ENCODE assay signal across 18 cellular contexts in the genomic region with DNA sequence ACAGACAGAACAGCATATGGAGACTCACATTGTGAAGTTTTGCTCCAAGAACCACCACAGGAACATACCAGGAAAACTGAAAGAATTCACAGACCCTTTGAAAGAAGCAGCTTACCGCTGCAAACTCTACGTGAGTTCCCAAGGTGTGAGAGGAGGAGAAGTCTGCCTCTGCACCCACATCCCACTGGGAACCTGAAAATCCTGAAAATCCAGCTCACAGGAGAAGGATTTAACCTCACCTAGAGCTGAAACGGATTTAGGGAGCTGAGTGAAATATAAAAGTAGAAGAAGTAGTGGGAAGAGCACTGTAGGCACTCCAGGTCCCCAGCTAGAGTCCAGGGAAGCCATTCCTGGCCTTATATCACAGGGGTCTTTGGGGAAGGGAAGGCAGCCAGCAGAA.
DNase-seq lines count a peak whose midpoint lies in the region; ATAC-seq and TF ChIP-seq lines count a peak whose summit lies in the region.
"Had no signal": no experiment of that assay in that cellular context is flagged by ENCODE, and none has a peak within 500 bp of the region (broad histone marks: within the 10 kb centered on the region; RNA-seq: fewer than 3 reads in every experiment).

No MANE protein-coding gene starts in this region.

- TF ChIP-seq POLR2A in gastrocnemius medialis (IDR thresholded peaks at IDR 0.05) (no peak), ovary (IDR thresholded peaks at IDR 0.05) (no peak)

- peaks cover 49% of the 10 kb centered on the region for H3K4me1 Mint-ChIP-seq in GM23338
- H3K4me1 Mint-ChIP-seq in WTC11, result peaks cover 62% of the 10 kb centered on the region
- H3K4me1 Mint-ChIP-seq: CD14-positive monocyte had no signal

- no peaks in the 10 kb centered on the region for H4K20me1 ChIP-seq in GM23338 (replicated peaks; ENCODE audit: insufficient read depth)

- intact Hi-C loops in gastrocnemius medialis (cut with DNase I; ENCODE audit: low total_unique reads) (no loop called here), ovary (cut with DNase I) (no loop called here), psoas muscle (cut with DNase I) (loop anchor here in 1 of 2 donors (1.0 kb wide), 1 partner anchor 43 kb away; no protein-coding TSS in a partner anchor)

- ATAC-seq in GM23338, result no peak
- ATAC-seq in WTC11, result no peak
- no peak for ATAC-seq in gastrocnemius medialis
- ATAC-seq in psoas muscle, result no peak

- peaks cover 44% of the 10 kb centered on the region for H3K36me3 Mint-ChIP-seq in GM23338 (ENCODE audit: low read depth)
- peaks cover 36% of the 10 kb centered on the region for H3K36me3 Mint-ChIP-seq in WTC11
- H3K36me3 Mint-ChIP-seq: CD14-positive monocyte had no signal

- DNase-seq in GM23338 (ENCODE audit: low spot score), result no peak
- DNase-seq in WTC11 (ENCODE audit: low spot score), result no peak
- no peak for DNase-seq in gastrocnemius medialis
- DNase-seq in cortex of kidney (lab: John Stamatoyannopoulos, UW), result no peak
- no peak for DNase-seq in amygdala (lab: John Stamatoyannopoulos, UW)
- DNase-seq in ovary, result no peak
- DNase-seq in psoas muscle, result no peak
- DNase-seq: DMS 273 treated with DMSO at 0.1 percent for 48 hours, DND-41, HCEC 1CT, IMR-90, NCI-H2029 treated with DMSO at 0.1 percent for 48 hours, NCI-H82 had no signal

- H3K79me2 ChIP-seq in GM23338 (replicated peaks; ENCODE audit: insufficient read depth), result peaks cover 38% of the 10 kb centered on the region

- 0 out of 2 replicates have a peak overlapping the region, but pooled peaks have one; percentile 30 for H3K4me2 ChIP-seq in GM23338
- H3K4me2 ChIP-seq: KMS-11 had no signal

- H3F3A ChIP-seq in GM23338 (replicated peaks; ENCODE audit: low read depth), result no peaks in the 10 kb centered on the region

- H3K4me3 ChIP-seq in GM23338 (no peak overlapping the region), iPS-15b (ENCODE audit: low read depth, low read length) (no peak overlapping the region), gastrocnemius medialis (no peak overlapping the region), ovary (no peak overlapping the region), psoas muscle (no peak overlapping the region)
- H3K4me3 ChIP-seq: SJCRH30 had no signal

- POLR2A ChIA-PET in WTC11 (lab: Charles Lee), result interaction anchor here (0.5 to 1.5 kb wide), 4 partner anchors 61 to 381 kb away, joined by 3 to 6 read pairs (median 4); a partner anchor contains a TSS

- H3K27me3 ChIP-seq in GM23338 (ENCODE audit: insufficient read depth) (no peaks in the 10 kb centered on the region), iPS-15b (ENCODE audit: control insufficient read depth, insufficient read depth, low read length) (no peaks in the 10 kb centered on the region), gastrocnemius medialis (no peaks in the 10 kb centered on the region), ovary (no peaks in the 10 kb centered on the region), psoas muscle (ENCODE audit: insufficient read depth in 3 of 3, low read length in 2 of 3) (no peaks in the 10 kb centered on the region)
- H3K27me3 ChIP-seq: SJCRH30 had no signal

- peaks cover 30% of the 10 kb centered on the region for H3K4me1 ChIP-seq in GM23338 (ENCODE audit: insufficient read depth)
- peaks cover 33% of the 10 kb centered on the region for H3K4me1 ChIP-seq in iPS-15b (ENCODE audit: control insufficient read depth, insufficient read depth, low read length)
- H3K4me1 ChIP-seq in gastrocnemius medialis, result peaks cover 18 to 26% of the 10 kb centered on the region in 2 donors
- H3K4me1 ChIP-seq in ovary (ENCODE audit: insufficient read depth), result no peaks in the 10 kb centered on the region
- H3K4me1 ChIP-seq in psoas muscle, result peaks cover 8% of the 10 kb centered on the region

- H3K27me3 Mint-ChIP-seq in GM23338 (ENCODE audit: insufficient read depth, low read depth, poor library complexity) (peaks cover 4% of the 10 kb centered on the region), WTC11 (ENCODE audit: low read depth) (no peaks in the 10 kb centered on the region)

- H3K9me3 ChIP-seq in iPS-15b (ENCODE audit: control insufficient read depth, insufficient read depth, low read length) (no peaks in the 10 kb centered on the region), gastrocnemius medialis (no peaks in the 10 kb centered on the region), ovary (no peaks in the 10 kb centered on the region), psoas muscle (peaks cover 12% of the 10 kb centered on the region)

- WGBS in ovary, 3 donors, result 83 to 92% (median 88%) methylated on average over 3 of the region's 3 CpGs
- WGBS in psoas muscle, 3 donors, result 83 to 87% (median 86%) methylated on average over 3 of the region's 3 CpGs

- H3K27ac ChIP-seq in GM23338 (ENCODE audit: low read depth), result peak overlapping the region; percentile 85
- H3K27ac ChIP-seq in gastrocnemius medialis, result peak overlapping the region in 3 of 4 donors; percentile 4 to 38 (median 11)
- no peak overlapping the region for H3K27ac ChIP-seq in ovary
- no peak overlapping the region for H3K27ac ChIP-seq in psoas muscle
- H3K27ac ChIP-seq: HL-60, KMS-11, SJCRH30 had no signal

- in situ Hi-C loops in gastrocnemius medialis (cut with MboI; ENCODE audit: low sequenced_read_pairs in 4 of 4), result no loop called here

- CTCF ChIA-PET in WTC11 (lab: Charles Lee), result interaction anchor here (0.7 to 2.1 kb wide), 46 partner anchors 9 to 372 kb away, joined by 3 to 37 read pairs (median 5); a partner anchor contains a TSS

- H3K9me2 ChIP-seq in GM23338 (ENCODE audit: insufficient read depth), result no peaks in the 10 kb centered on the region

- no peak for TF ChIP-seq CTCF in GM23338 (conservative IDR thresholded peaks at IDR 0.05; ENCODE audit: low read depth in 2 of 2)
- TF ChIP-seq CTCF in WTC11 (IDR thresholded peaks at IDR 0.05), result no peak
- no peak for TF ChIP-seq CTCF in gastrocnemius medialis (IDR thresholded peaks at IDR 0.05 in 4 of 5, conservative IDR thresholded peaks at IDR 0.05 in 1 of 5)
- TF ChIP-seq CTCF in ovary (IDR thresholded peaks at IDR 0.05), result no peak
- no peak for TF ChIP-seq CTCF in psoas muscle (IDR thresholded peaks at IDR 0.05)

- TF ChIP-seq EP300 in ovary (IDR thresholded peaks at IDR 0.05), result no peak

- no peak overlapping the region for H2AFZ ChIP-seq in GM23338

- no peak overlapping the region for H3K4me3 Mint-ChIP-seq in GM23338
- H3K4me3 Mint-ChIP-seq in WTC11, result no peak overlapping the region
- H3K4me3 Mint-ChIP-seq: CD14-positive monocyte had no signal

- H3K9ac ChIP-seq in iPS-15b (ENCODE audit: low read depth, low read length), result peak overlapping the region; percentile 13
- H3K9ac ChIP-seq: KMS-11 had no signal

- peaks cover 9% of the 10 kb centered on the region; the same call in 1 of the 3 replicates for H3K9me3 Mint-ChIP-seq in GM23338
- peaks cover 36% of the 10 kb centered on the region for H3K9me3 Mint-ChIP-seq in WTC11

- no peaks in the 10 kb centered on the region for H3K36me3 ChIP-seq in GM23338 (ENCODE audit: insufficient read depth)
- no peaks in the 10 kb centered on the region for H3K36me3 ChIP-seq in iPS-15b (ENCODE audit: control insufficient read depth, insufficient read depth, low read length)
- no peaks in the 10 kb centered on the region for H3K36me3 ChIP-seq in gastrocnemius medialis
- H3K36me3 ChIP-seq in ovary, result no peaks in the 10 kb centered on the region
- H3K36me3 ChIP-seq in psoas muscle (ENCODE audit: insufficient read depth in 1 of 2, low read depth in 1 of 2), result no peaks in the 10 kb centered on the region
- H3K36me3 ChIP-seq: SJCRH30 had no signal

- H3K27ac Mint-ChIP-seq in GM23338 (peak overlapping the region; percentile 13; the same call in 1 of the 2 replicates), WTC11 (peak overlapping the region; percentile 35)

TF ChIP-seq in WTC11, 78 proteins besides CTCF, POLR2A, EP300 and RAD21 (continues in another document):
- TF ChIP-seq MXD4 (CRISPR knock-in tag; IDR thresholded peaks at IDR 0.05; ENCODE audit: borderline replicate concordance) (no peak), SMAD4 (CRISPR knock-in tag; IDR thresholded peaks at IDR 0.05) (no peak), FOXP1 (CRISPR knock-in tag; IDR thresholded peaks at IDR 0.05; ENCODE audit: borderline replicate concordance) (no peak), NFATC4 (CRISPR knock-in tag; IDR thresholded peaks at IDR 0.05) (no peak), ZNF232 (CRISPR knock-in tag; IDR thresholded peaks at IDR 0.05) (no peak), SMAD3 (CRISPR knock-in tag; IDR thresholded peaks at IDR 0.05; ENCODE audit: borderline replicate concordance) (no peak)
- TF ChIP-seq, protein P1, sequence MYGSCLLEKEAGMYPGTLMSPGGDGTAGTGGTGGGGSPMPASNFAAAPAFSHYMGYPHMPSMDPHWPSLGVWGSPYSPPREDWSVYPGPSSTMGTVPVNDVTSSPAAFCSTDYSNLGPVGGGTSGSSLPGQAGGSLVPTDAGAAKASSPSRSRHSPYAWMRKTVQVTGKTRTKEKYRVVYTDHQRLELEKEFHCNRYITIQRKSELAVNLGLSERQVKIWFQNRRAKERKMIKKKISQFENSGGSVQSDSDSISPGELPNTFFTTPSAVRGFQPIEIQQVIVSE (CRISPR knock-in tag; IDR thresholded peaks at IDR 0.05; ENCODE audit: borderline replicate concordance), result no peak
- TF ChIP-seq, protein P2, sequence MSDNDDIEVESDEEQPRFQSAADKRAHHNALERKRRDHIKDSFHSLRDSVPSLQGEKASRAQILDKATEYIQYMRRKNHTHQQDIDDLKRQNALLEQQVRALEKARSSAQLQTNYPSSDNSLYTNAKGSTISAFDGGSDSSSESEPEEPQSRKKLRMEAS (CRISPR knock-in tag; IDR thresholded peaks at IDR 0.05), result no peak
- TF ChIP-seq, protein P3, sequence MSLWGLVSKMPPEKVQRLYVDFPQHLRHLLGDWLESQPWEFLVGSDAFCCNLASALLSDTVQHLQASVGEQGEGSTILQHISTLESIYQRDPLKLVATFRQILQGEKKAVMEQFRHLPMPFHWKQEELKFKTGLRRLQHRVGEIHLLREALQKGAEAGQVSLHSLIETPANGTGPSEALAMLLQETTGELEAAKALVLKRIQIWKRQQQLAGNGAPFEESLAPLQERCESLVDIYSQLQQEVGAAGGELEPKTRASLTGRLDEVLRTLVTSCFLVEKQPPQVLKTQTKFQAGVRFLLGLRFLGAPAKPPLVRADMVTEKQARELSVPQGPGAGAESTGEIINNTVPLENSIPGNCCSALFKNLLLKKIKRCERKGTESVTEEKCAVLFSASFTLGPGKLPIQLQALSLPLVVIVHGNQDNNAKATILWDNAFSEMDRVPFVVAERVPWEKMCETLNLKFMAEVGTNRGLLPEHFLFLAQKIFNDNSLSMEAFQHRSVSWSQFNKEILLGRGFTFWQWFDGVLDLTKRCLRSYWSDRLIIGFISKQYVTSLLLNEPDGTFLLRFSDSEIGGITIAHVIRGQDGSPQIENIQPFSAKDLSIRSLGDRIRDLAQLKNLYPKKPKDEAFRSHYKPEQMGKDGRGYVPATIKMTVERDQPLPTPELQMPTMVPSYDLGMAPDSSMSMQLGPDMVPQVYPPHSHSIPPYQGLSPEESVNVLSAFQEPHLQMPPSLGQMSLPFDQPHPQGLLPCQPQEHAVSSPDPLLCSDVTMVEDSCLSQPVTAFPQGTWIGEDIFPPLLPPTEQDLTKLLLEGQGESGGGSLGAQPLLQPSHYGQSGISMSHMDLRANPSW (CRISPR knock-in tag; conservative IDR thresholded peaks at IDR 0.05; ENCODE audit: low read depth), result no peak

Comparison
In these comparisons a context has a peak if more than half of its experiments do, and no peak if none do; other contexts are left out.
1. H3K27ac ChIP-seq: peak in GM23338 (single experiment) and gastrocnemius medialis (3 of 4); none in ovary (0 of 2) and psoas muscle (single experiment).